8 cellular contexts compared by ENCODE assay signal in genomic region chr11:64240467-64241174, GRCh38. TPM values are rescaled to one million over a fixed set of nuclear protein-coding genes. Genes with fewer than 3 reads are reported as not detected.
DNase-seq lines count a peak whose midpoint lies in the region; ATAC-seq and FAIRE-seq lines count a peak whose summit lies in the region.

FKBP2 (plus strand) TSS chr11:64241095; CDS start chr11:64242388, 1,293 bp downstream.

- peak within 1 kb of the TSS; percentile 95 for H3K27ac ChIP-seq in mesendoderm (ENCODE audit: low read depth, low read length)

- peaks cover 20% of the 10 kb centered on the region for H3K36me3 Mint-ChIP-seq in effector memory CD8-positive, alpha-beta T cell (ENCODE audit: insufficient read depth)

- H4K5ac ChIP-seq in mesendoderm (ENCODE audit: low read length): peak within 1 kb of the TSS; percentile 87

- DNase-seq in COR-L47 (lab: John Stamatoyannopoulos, UW) (peak; percentile 97), HTR-8/SVneo (ENCODE audit: insufficient read length, low spot score) (peak; percentile 95), NOMO-1 treated with DMSO at 0.1 percent for 48 hours (lab: John Stamatoyannopoulos, UW; ENCODE audit: unreplicated experiment) (peak; percentile 91), mesendoderm (peak; percentile 98)
- DNase-seq in activated CD8-positive, alpha-beta memory T cell treated with anti-CD3 and anti-CD28 coated beads for 48 hours (ENCODE audit: low read depth in 2 of 3, low spot score in 2 of 3): peak; percentile 95 to 100 (median 97)
- peak; percentile 96 to 98 (median 97) for DNase-seq in effector memory CD8-positive, alpha-beta T cell
- DNase-seq in stimulated activated CD8-positive, alpha-beta memory T cell treated with anti-CD3 and anti-CD28 coated beads, Interleukin-15, amount 100 ng/mL, for 1 hour (ENCODE audit: low read depth): peak; percentile 88

- H3K79me1 ChIP-seq in mesendoderm (ENCODE audit: low read length): peaks cover 7% of the 10 kb centered on the region

- H3K36me3 ChIP-seq in mesendoderm (ENCODE audit: control insufficient read depth, insufficient read depth, low read length): peaks cover 1% of the 10 kb centered on the region

- WGBS in mesendoderm (ENCODE audit: extremely low coverage, insufficient coverage, low lambda C conversion rate): no CpG with 5 or more reads among the region's 52 CpGs

- H2BK120ac ChIP-seq in mesendoderm (ENCODE audit: low read depth, low read length): peak within 1 kb of the TSS; percentile 6

- peak within 1 kb of the TSS; percentile 87 for H3K4me3 Mint-ChIP-seq in effector memory CD8-positive, alpha-beta T cell

- peak within 1 kb of the TSS; percentile 95 for H2BK5ac ChIP-seq in mesendoderm (ENCODE audit: low read length)

- peaks cover 28 to 32% of the 10 kb centered on the region in 2 donors for H3K4me1 Mint-ChIP-seq in effector memory CD8-positive, alpha-beta T cell (ENCODE audit: low read depth in 2 of 2)

- H3K4ac ChIP-seq in mesendoderm (ENCODE audit: low read depth, low read length): peak within 1 kb of the TSS; percentile 94

- peaks cover 6% of the 10 kb centered on the region for H3K4me1 ChIP-seq in mesendoderm (ENCODE audit: control insufficient read depth, low read depth, low read length)

- H3K27ac Mint-ChIP-seq in effector memory CD8-positive, alpha-beta T cell: peak within 1 kb of the TSS; percentile 100

- peak within 1 kb of the TSS; percentile 88 for H3K4me3 ChIP-seq in mesendoderm (ENCODE audit: low read length)

- no peaks in the 10 kb centered on the region for H3K27me3 Mint-ChIP-seq in effector memory CD8-positive, alpha-beta T cell

- peak within 1 kb of the TSS; percentile 96 for H3K9ac ChIP-seq in mesendoderm (ENCODE audit: low read length)

- peak; percentile 33 for ATAC-seq in GM21367 (IDR thresholded peaks at IDR 0.05; ENCODE audit: unreplicated experiment)
- peak; percentile 66 for ATAC-seq in effector memory CD8-positive, alpha-beta T cell (replicated peaks)

- peak within 1 kb of the TSS; percentile 93 for H3K18ac ChIP-seq in mesendoderm (ENCODE audit: low read length)

- no peak within 1 kb of the TSS for H2BK15ac ChIP-seq in mesendoderm (replicated peaks; ENCODE audit: low read depth)

- FAIRE-seq in HTR-8/SVneo (lab: Jason Lieb, UNC): peak; percentile 64

- H4K8ac ChIP-seq in mesendoderm (ENCODE audit: low read depth, low read length): peak within 1 kb of the TSS; percentile 83

- H3K27me3 ChIP-seq in mesendoderm (ENCODE audit: insufficient read depth, low read length, poor library complexity): no peaks in the 10 kb centered on the region

- H3K23ac ChIP-seq in mesendoderm (ENCODE audit: low read length): peak within 1 kb of the TSS; percentile 89

- H3K9me3 Mint-ChIP-seq in effector memory CD8-positive, alpha-beta T cell: no peaks in the 10 kb centered on the region

- peak within 1 kb of the TSS; percentile 90 for H2AK5ac ChIP-seq in mesendoderm (ENCODE audit: low read length)

- H3K4me2 ChIP-seq in mesendoderm (ENCODE audit: low read length): peak within 1 kb of the TSS; percentile 83

- H3K79me2 ChIP-seq in mesendoderm (ENCODE audit: control insufficient read depth, insufficient read depth, low read length): peaks cover 16% of the 10 kb centered on the region

- H3K56ac ChIP-seq in mesendoderm (ENCODE audit: low read length): peak within 1 kb of the TSS; percentile 97

RNA-seq across cellular contexts. Expression of gene FKBP2, which starts in this region (rescaled TPM):
- 47.8 TPM for polyA plus RNA-seq in mesendoderm (2013, experiment 1 of 2)
- polyA plus RNA-seq in mesendoderm (2013, experiment 2 of 2): 45.9 TPM

Comparison
In these comparisons a context has a peak if more than half of its experiments do, and no peak if none do; other contexts are left out.
1. Peak in every context shown above with its lines: DNase-seq, ATAC-seq, H3K4me3 ChIP-seq and H3K27ac ChIP-seq.